10 cellular contexts compared by ENCODE assay signal in the genomic region with DNA sequence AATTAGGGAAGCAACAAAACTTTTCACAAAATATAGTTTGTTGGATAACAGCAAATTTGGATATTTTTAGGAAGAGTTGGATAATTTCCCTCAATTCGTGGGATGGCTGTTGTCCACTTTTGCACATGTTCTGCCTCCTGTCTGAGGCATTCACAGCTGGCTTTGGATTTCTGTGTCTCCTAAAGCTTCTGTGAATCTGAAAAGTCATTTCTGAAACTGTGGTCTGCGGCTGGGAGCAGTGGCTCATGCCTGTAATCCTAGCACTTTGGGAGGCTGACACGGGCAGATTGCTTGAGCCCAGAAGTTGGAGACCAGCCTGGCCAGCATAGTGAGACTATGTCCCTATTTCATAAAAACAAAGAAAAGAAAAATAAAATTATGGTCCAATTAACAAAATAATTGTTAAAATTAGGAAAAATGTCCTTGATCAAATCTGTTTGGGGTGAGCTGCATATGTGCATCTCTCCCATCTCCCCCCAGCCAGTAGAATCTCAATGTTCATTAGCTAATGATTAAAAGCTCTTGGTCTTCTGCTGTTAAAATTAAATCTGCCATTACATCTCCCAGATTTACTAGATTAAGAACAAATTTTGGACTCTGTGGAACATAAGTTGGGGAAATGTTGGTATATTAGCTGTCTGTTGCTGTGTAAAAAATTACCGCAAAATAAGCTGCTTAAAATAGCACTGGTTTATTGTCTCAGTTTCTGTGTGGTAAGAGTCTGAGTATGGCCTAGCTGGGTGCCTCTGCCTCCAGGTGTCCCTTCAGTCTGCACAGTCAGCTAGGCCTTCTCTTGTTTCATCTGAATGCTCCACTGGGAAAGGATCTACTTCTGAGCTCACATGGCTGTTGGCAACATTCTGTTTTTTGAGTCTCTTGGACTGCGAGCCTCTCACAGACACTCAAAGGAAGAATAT.
DNase-seq lines count a peak whose midpoint lies in the region; ATAC-seq and TF ChIP-seq lines count a peak whose summit lies in the region.
"Had no signal": no experiment of that assay in that cellular context is flagged by ENCODE, and none has a peak within 500 bp of the region (broad histone marks: within the 10 kb centered on the region; RNA-seq: fewer than 3 reads in every experiment).

No MANE protein-coding gene starts in this region.

- H3K27me3 ChIP-seq in heart left ventricle, result no peaks in the 10 kb centered on the region
- H3K27me3 ChIP-seq in left ventricle myocardium inferior (ENCODE audit: low read depth), result no peaks in the 10 kb centered on the region
- H3K27me3 ChIP-seq in transverse colon, result no peaks in the 10 kb centered on the region

- H3K4me3 ChIP-seq in heart left ventricle (no peak overlapping the region), left ventricle myocardium inferior (no peak overlapping the region), transverse colon (no peak overlapping the region)

- no peak for TF ChIP-seq POLR2A in heart left ventricle (IDR thresholded peaks at IDR 0.05)
- TF ChIP-seq POLR2A in transverse colon (IDR thresholded peaks at IDR 0.05), result no peak

- peak; percentile 55 to 71 (median 66) for ATAC-seq in heart left ventricle
- ATAC-seq in HG03025 (IDR thresholded peaks at IDR 0.05; ENCODE audit: low FRiP score, unreplicated experiment), result peak; percentile 99

- WGBS in heart left ventricle, 4 donors, result 69 to 85% (median 82%) methylated on average over 5 of the region's 5 CpGs
- 63 to 66% methylated on average over 3 to 5 of the region's 5 CpGs for WGBS in transverse colon (ENCODE audit: low coverage in 1 of 2), 2 donors

- peaks cover 0 to 3% (median 0%) of the 10 kb centered on the region in 12 donors for H3K4me1 ChIP-seq in heart left ventricle
- H3K4me1 ChIP-seq in left ventricle myocardium inferior, result peaks cover 8% of the 10 kb centered on the region
- no peaks in the 10 kb centered on the region for H3K4me1 ChIP-seq in transverse colon

- no peaks in the 10 kb centered on the region for H3K36me3 ChIP-seq in heart left ventricle
- H3K36me3 ChIP-seq in left ventricle myocardium inferior, result no peaks in the 10 kb centered on the region
- no peaks in the 10 kb centered on the region for H3K36me3 ChIP-seq in transverse colon

- TF ChIP-seq EP300 in transverse colon (IDR thresholded peaks at IDR 0.05; ENCODE audit: low read depth), result no peak

- H3K27ac ChIP-seq in heart left ventricle, result peak overlapping the region in 3 of 12 donors; percentile 2 to 46 (median 17)
- no peak overlapping the region for H3K27ac ChIP-seq in left ventricle myocardium inferior (replicated peaks)
- peak overlapping the region in 1 of 4 donors; percentile 7 for H3K27ac ChIP-seq in transverse colon

- TF ChIP-seq CTCF in heart left ventricle (IDR thresholded peaks at IDR 0.05), result no peak
- no peak for TF ChIP-seq CTCF in left ventricle myocardium inferior (IDR thresholded peaks at IDR 0.05; ENCODE audit: borderline replicate concordance)
- TF ChIP-seq CTCF in transverse colon (IDR thresholded peaks at IDR 0.05), result no peak

- intact Hi-C loops in heart left ventricle (cut with DNase I), result no loop called here
- intact Hi-C loops in left ventricle myocardium inferior (cut with micrococcal nuclease), result no loop called here
- intact Hi-C loops in transverse colon (cut with DNase I; ENCODE audit: low total_unique reads), result no loop called here

- in situ Hi-C loops in transverse colon (cut with MboI; ENCODE audit: low pct_ligation_motif_present in 1 of 4, low pct_unique_long_range_greater_than_20kb in 1 of 4, low sequenced_read_pairs in 3 of 4), result no loop called here

- no peaks in the 10 kb centered on the region for H3K9me3 ChIP-seq in heart left ventricle
- no peaks in the 10 kb centered on the region for H3K9me3 ChIP-seq in left ventricle myocardium inferior (replicated peaks)
- no peaks in the 10 kb centered on the region for H3K9me3 ChIP-seq in transverse colon

- DNase-seq in heart left ventricle, result peak in 1 of 5 donors; percentile 13
- no peak for DNase-seq in left ventricle myocardium inferior
- peak; percentile 64 for DNase-seq in NCI-H2196 treated with DMSO at 0.1 percent for 48 hours (lab: John Stamatoyannopoulos, UW; ENCODE audit: unreplicated experiment)
- DNase-seq in transverse colon, result peak; percentile 34
- DNase-seq in amygdala (lab: John Stamatoyannopoulos, UW), result no peak
- DNase-seq in pons (ENCODE audit: low spot score), result no peak
- DNase-seq in stimulated activated CD4-positive, alpha-beta T cell treated with anti-CD3 and anti-CD28 coated beads, Interleukin-1b, Interleukin-23, amount 100 ng/mL, for 48 hours, result no peak
- DNase-seq: caudate nucleus; stimulated activated CD8-positive, alpha-beta memory T cell treated with anti-CD3 and anti-CD28 coated beads, Interleukin-4, amount 100 ng/mL, for 48 hours had no signal

Comparison
In these comparisons a context has a peak if more than half of its experiments do, and no peak if none do; other contexts are left out.
1. DNase-seq: peak in NCI-H2196 treated with DMSO at 0.1 percent for 48 hours (single experiment) and transverse colon (single experiment); none in left ventricle myocardium inferior (single experiment), amygdala (0 of 56), pons (single experiment) and stimulated activated CD4-positive, alpha-beta T cell treated with anti-CD3 and anti-CD28 coated beads, Interleukin-1b, Interleukin-23, amount 100 ng/mL, for 48 hours (single experiment).